Comparison of ENCODE assay signal across 21 cellular contexts in genomic region chr7:133233142-133233541, GRCh38.
"Had no signal": no experiment of that assay in that cellular context is flagged by ENCODE, and none has a peak within 500 bp of the region (broad histone marks: within the 10 kb centered on the region; RNA-seq: fewer than 3 reads in every experiment).

No MANE protein-coding gene starts in this region.

- H3K9me3 ChIP-seq: SK-N-SH had no signal

- H3K9ac ChIP-seq: SK-N-SH had no signal

- H3K4me2 ChIP-seq: SK-N-SH had no signal

- H3K27ac ChIP-seq: RWPE1 had no signal

- DNase-seq: KBM-7, MV-4-11, NCI-H1048, NCI-H1105, NCI-H1417, NCI-H1436 treated with DMSO at 0.1 percent for 48 hours, NCI-H1694, NCI-H187 treated with DMSO at 0.1 percent for 48 hours, NCI-H2029 treated with DMSO at 0.1 percent for 48 hours, NCI-H2171, NCI-H226, NCI-H446, NCI-H510A, NCI-H524 treated with DMSO at 0.1 percent for 48 hours, NCI-H69, NCI-H774, PC-3, SHP77, SK-N-SH, SW 1271 had no signal
